1 cellular context compared by ENCODE assay signal in the genomic region with DNA sequence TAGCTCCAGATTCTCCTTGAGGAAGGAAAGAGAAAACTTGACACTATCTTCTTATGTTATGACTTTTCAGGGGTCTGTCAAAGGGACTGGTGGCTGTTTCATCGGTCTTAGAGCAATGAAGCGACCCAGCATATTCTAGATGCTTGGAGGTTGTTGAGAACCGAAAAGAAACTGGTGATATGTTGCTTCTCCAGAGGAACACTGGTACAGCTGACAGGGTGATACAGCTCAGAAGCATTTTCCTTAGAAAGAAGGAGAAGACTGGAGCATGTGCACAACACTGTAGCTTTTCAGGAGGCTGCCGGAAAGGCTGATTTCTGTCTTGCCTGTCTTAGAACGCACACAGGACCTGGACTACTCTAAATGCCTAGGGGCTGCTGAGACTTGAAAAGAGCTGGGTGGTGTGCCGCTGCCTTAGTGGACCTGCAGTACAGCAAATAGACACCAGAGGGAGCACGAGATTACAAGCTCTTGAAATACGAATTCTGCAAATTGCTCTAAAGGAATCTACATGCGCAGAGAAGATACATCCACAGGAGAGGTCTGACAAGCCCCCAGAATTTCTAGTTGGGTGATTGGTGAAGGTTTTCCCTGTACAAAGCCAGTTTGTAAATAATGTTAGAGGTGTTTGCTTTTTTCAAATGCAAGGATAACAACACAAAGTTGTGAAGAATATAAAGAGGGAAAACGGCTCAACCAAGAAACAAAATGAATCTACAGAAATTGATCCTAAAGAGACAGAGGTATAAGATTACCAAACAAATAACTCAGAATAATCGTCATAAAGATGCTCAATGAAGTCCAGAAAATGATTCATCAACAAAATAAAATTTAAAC.
TF ChIP-seq lines count a peak whose summit lies in the region.

No MANE protein-coding gene starts in this region.

TF ChIP-seq in H1, 55 proteins besides CTCF, POLR2A, EP300 and RAD21 (continued from another document):
- TF ChIP-seq HDAC6 (IDR thresholded peaks at IDR 0.05; ENCODE audit: low read depth, low read length) (no peak), CEBPB (IDR thresholded peaks at IDR 0.05; ENCODE audit: low read depth, low read length) (no peak), SP4 (IDR thresholded peaks at IDR 0.05; ENCODE audit: low read length) (no peak), HDAC2 (IDR thresholded peaks at IDR 0.05; ENCODE audit: borderline replicate concordance in 1 of 2, low read depth in 2 of 2, low read length in 2 of 2) (no peak), KDM4A (IDR thresholded peaks at IDR 0.05; ENCODE audit: low read depth, low read length, severe bottlenecking) (no peak)
